In genomic region chr20:63290677-63291472, GRCh38 we compare ENCODE assay signal across 1 cellular context.
TF ChIP-seq lines count a peak whose summit lies in the region.

No MANE protein-coding gene starts in this region.

TF ChIP-seq in HEK293, 187 proteins besides CTCF, POLR2A, EP300 and RAD21 (continued from another document and continues in another):
- no peak for TF ChIP-seq ZNF311 (tag by site-specific recombination; IDR thresholded peaks at IDR 0.05; ENCODE audit: borderline replicate concordance)
- no peak for TF ChIP-seq KLF7 (tag by site-specific recombination; IDR thresholded peaks at IDR 0.05; ENCODE audit: borderline replicate concordance)
- no peak for TF ChIP-seq ZNF211 (tag by site-specific recombination; IDR thresholded peaks at IDR 0.05; ENCODE audit: low read depth)
- TF ChIP-seq ZNF23 (tag by site-specific recombination; IDR thresholded peaks at IDR 0.05; ENCODE audit: borderline replicate concordance), result no peak
- no peak for TF ChIP-seq IKZF3 (tag by site-specific recombination; IDR thresholded peaks at IDR 0.05)
- TF ChIP-seq, protein P1, sequence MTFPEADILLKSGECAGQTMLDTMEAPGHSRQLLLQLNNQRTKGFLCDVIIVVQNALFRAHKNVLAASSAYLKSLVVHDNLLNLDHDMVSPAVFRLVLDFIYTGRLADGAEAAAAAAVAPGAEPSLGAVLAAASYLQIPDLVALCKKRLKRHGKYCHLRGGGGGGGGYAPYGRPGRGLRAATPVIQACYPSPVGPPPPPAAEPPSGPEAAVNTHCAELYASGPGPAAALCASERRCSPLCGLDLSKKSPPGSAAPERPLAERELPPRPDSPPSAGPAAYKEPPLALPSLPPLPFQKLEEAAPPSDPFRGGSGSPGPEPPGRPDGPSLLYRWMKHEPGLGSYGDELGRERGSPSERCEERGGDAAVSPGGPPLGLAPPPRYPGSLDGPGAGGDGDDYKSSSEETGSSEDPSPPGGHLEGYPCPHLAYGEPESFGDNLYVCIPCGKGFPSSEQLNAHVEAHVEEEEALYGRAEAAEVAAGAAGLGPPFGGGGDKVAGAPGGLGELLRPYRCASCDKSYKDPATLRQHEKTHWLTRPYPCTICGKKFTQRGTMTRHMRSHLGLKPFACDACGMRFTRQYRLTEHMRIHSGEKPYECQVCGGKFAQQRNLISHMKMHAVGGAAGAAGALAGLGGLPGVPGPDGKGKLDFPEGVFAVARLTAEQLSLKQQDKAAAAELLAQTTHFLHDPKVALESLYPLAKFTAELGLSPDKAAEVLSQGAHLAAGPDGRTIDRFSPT (tag by site-specific recombination; IDR thresholded peaks at IDR 0.05), result peak; percentile 99
- TF ChIP-seq ZNF2 (tag by site-specific recombination; IDR thresholded peaks at IDR 0.05), result peak; percentile 41; the same call in 1 of the 2 replicates
- TF ChIP-seq ZBTB21 (tag by site-specific recombination; IDR thresholded peaks at IDR 0.05), result no peak
- TF ChIP-seq, protein P2, sequence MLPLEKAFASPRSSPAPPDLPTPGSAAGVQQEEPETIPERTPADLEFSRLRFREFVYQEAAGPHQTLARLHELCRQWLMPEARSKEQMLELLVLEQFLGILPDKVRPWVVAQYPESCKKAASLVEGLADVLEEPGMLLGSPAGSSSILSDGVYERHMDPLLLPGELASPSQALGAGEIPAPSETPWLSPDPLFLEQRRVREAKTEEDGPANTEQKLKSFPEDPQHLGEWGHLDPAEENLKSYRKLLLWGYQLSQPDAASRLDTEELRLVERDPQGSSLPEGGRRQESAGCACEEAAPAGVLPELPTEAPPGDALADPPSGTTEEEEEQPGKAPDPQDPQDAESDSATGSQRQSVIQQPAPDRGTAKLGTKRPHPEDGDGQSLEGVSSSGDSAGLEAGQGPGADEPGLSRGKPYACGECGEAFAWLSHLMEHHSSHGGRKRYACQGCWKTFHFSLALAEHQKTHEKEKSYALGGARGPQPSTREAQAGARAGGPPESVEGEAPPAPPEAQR (tag by site-specific recombination; IDR thresholded peaks at IDR 0.05), result no peak
- TF ChIP-seq, protein P3, sequence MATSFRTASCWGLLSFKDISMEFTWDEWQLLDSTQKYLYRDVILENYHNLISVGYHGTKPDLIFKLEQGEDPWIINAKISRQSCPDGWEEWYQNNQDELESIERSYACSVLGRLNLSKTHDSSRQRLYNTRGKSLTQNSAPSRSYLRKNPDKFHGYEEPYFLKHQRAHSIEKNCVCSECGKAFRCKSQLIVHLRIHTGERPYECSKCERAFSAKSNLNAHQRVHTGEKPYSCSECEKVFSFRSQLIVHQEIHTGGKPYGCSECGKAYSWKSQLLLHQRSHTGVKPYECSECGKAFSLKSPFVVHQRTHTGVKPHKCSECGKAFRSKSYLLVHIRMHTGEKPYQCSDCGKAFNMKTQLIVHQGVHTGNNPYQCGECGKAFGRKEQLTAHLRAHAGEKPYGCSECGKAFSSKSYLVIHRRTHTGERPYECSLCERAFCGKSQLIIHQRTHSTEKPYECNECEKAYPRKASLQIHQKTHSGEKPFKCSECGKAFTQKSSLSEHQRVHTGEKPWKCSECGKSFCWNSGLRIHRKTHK (tag by site-specific recombination; IDR thresholded peaks at IDR 0.05), result no peak
- no peak for TF ChIP-seq SCRT1 (tag by site-specific recombination; IDR thresholded peaks at IDR 0.05; ENCODE audit: borderline replicate concordance)
- no peak for TF ChIP-seq ZSCAN23 (tag by site-specific recombination; IDR thresholded peaks at IDR 0.05)
- TF ChIP-seq ZNF133 (tag by site-specific recombination; IDR thresholded peaks at IDR 0.05), result no peak
- peak; percentile 31; the same call in 1 of the 2 replicates for TF ChIP-seq ZFP3 (tag by site-specific recombination; IDR thresholded peaks at IDR 0.05; ENCODE audit: low read depth)
- TF ChIP-seq ZBTB8A (tag by site-specific recombination; IDR thresholded peaks at IDR 0.05), result peak; percentile 94
- TF ChIP-seq, protein P4, sequence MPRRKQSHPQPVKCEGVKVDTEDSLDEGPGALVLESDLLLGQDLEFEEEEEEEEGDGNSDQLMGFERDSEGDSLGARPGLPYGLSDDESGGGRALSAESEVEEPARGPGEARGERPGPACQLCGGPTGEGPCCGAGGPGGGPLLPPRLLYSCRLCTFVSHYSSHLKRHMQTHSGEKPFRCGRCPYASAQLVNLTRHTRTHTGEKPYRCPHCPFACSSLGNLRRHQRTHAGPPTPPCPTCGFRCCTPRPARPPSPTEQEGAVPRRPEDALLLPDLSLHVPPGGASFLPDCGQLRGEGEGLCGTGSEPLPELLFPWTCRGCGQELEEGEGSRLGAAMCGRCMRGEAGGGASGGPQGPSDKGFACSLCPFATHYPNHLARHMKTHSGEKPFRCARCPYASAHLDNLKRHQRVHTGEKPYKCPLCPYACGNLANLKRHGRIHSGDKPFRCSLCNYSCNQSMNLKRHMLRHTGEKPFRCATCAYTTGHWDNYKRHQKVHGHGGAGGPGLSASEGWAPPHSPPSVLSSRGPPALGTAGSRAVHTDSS (tag by site-specific recombination; IDR thresholded peaks at IDR 0.05), result no peak
- no peak for TF ChIP-seq ZNF560 (tag by site-specific recombination; IDR thresholded peaks at IDR 0.05; ENCODE audit: borderline replicate concordance)
- no peak for TF ChIP-seq ZNF16 (tag by site-specific recombination; IDR thresholded peaks at IDR 0.05; ENCODE audit: low read depth)
- TF ChIP-seq ZNF501 (tag by site-specific recombination; IDR thresholded peaks at IDR 0.05), result no peak
- TF ChIP-seq ZNF645 (tag by site-specific recombination; IDR thresholded peaks at IDR 0.05), result no peak
- no peak for TF ChIP-seq ZNF514 (tag by site-specific recombination; IDR thresholded peaks at IDR 0.05)
- TF ChIP-seq ZBTB6 (tag by site-specific recombination; IDR thresholded peaks at IDR 0.05), result no peak
- TF ChIP-seq MYNN (tag by site-specific recombination; IDR thresholded peaks at IDR 0.05; ENCODE audit: borderline replicate concordance), result no peak
- TF ChIP-seq ZBTB20 (tag by site-specific recombination; IDR thresholded peaks at IDR 0.05), result no peak
- no peak for TF ChIP-seq ZNF366 (tag by site-specific recombination; conservative IDR thresholded peaks at IDR 0.05)
- TF ChIP-seq ZNF132 (tag by site-specific recombination; IDR thresholded peaks at IDR 0.05; ENCODE audit: borderline replicate concordance), result no peak
- no peak for TF ChIP-seq ZNF707 (tag by site-specific recombination; IDR thresholded peaks at IDR 0.05)
- TF ChIP-seq ZNF677 (tag by site-specific recombination; IDR thresholded peaks at IDR 0.05), result no peak
- TF ChIP-seq GLI4 (tag by site-specific recombination; IDR thresholded peaks at IDR 0.05), result no peak
- no peak for TF ChIP-seq GFI1B (tag by site-specific recombination; IDR thresholded peaks at IDR 0.05)
- TF ChIP-seq, protein P5, sequence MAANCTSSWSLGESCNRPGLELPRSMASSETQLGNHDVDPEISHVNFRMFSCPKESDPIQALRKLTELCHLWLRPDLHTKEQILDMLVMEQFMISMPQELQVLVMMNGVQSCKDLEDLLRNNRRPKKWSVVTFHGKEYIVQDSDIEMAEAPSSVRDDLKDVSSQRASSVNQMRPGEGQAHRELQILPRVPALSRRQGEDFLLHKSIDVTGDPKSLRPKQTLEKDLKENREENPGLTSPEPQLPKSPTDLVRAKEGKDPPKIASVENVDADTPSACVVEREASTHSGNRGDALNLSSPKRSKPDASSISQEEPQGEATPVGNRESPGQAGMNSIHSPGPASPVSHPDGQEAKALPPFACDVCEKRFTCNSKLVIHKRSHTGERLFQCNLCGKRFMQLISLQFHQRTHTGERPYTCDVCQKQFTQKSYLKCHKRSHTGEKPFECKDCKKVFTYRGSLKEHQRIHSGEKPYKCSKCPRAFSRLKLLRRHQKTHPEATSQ (tag by site-specific recombination; IDR thresholded peaks at IDR 0.05), result no peak
- TF ChIP-seq ZNF473 (tag by site-specific recombination; IDR thresholded peaks at IDR 0.05), result no peak
- TF ChIP-seq ZNF48 (tag by site-specific recombination; IDR thresholded peaks at IDR 0.05), result no peak
- TF ChIP-seq, protein P6, sequence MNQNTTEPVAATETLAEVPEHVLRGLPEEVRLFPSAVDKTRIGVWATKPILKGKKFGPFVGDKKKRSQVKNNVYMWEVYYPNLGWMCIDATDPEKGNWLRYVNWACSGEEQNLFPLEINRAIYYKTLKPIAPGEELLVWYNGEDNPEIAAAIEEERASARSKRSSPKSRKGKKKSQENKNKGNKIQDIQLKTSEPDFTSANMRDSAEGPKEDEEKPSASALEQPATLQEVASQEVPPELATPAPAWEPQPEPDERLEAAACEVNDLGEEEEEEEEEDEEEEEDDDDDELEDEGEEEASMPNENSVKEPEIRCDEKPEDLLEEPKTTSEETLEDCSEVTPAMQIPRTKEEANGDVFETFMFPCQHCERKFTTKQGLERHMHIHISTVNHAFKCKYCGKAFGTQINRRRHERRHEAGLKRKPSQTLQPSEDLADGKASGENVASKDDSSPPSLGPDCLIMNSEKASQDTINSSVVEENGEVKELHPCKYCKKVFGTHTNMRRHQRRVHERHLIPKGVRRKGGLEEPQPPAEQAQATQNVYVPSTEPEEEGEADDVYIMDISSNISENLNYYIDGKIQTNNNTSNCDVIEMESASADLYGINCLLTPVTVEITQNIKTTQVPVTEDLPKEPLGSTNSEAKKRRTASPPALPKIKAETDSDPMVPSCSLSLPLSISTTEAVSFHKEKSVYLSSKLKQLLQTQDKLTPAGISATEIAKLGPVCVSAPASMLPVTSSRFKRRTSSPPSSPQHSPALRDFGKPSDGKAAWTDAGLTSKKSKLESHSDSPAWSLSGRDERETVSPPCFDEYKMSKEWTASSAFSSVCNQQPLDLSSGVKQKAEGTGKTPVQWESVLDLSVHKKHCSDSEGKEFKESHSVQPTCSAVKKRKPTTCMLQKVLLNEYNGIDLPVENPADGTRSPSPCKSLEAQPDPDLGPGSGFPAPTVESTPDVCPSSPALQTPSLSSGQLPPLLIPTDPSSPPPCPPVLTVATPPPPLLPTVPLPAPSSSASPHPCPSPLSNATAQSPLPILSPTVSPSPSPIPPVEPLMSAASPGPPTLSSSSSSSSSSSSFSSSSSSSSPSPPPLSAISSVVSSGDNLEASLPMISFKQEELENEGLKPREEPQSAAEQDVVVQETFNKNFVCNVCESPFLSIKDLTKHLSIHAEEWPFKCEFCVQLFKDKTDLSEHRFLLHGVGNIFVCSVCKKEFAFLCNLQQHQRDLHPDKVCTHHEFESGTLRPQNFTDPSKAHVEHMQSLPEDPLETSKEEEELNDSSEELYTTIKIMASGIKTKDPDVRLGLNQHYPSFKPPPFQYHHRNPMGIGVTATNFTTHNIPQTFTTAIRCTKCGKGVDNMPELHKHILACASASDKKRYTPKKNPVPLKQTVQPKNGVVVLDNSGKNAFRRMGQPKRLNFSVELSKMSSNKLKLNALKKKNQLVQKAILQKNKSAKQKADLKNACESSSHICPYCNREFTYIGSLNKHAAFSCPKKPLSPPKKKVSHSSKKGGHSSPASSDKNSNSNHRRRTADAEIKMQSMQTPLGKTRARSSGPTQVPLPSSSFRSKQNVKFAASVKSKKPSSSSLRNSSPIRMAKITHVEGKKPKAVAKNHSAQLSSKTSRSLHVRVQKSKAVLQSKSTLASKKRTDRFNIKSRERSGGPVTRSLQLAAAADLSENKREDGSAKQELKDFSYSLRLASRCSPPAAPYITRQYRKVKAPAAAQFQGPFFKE (tag by site-specific recombination; IDR thresholded peaks at IDR 0.05; ENCODE audit: borderline replicate concordance), result no peak
- TF ChIP-seq ZNF239 (tag by site-specific recombination; IDR thresholded peaks at IDR 0.05), result no peak
- no peak for TF ChIP-seq ZNF214 (tag by site-specific recombination; IDR thresholded peaks at IDR 0.05; ENCODE audit: borderline replicate concordance)
- TF ChIP-seq, protein P7, sequence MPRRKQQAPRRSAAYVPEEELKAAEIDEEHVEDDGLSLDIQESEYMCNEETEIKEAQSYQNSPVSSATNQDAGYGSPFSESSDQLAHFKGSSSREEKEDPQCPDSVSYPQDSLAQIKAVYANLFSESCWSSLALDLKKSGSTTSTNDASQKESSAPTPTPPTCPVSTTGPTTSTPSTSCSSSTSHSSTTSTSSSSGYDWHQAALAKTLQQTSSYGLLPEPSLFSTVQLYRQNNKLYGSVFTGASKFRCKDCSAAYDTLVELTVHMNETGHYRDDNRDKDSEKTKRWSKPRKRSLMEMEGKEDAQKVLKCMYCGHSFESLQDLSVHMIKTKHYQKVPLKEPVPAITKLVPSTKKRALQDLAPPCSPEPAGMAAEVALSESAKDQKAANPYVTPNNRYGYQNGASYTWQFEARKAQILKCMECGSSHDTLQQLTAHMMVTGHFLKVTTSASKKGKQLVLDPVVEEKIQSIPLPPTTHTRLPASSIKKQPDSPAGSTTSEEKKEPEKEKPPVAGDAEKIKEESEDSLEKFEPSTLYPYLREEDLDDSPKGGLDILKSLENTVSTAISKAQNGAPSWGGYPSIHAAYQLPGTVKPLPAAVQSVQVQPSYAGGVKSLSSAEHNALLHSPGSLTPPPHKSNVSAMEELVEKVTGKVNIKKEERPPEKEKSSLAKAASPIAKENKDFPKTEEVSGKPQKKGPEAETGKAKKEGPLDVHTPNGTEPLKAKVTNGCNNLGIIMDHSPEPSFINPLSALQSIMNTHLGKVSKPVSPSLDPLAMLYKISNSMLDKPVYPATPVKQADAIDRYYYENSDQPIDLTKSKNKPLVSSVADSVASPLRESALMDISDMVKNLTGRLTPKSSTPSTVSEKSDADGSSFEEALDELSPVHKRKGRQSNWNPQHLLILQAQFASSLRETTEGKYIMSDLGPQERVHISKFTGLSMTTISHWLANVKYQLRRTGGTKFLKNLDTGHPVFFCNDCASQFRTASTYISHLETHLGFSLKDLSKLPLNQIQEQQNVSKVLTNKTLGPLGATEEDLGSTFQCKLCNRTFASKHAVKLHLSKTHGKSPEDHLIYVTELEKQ (tag by site-specific recombination; IDR thresholded peaks at IDR 0.05; ENCODE audit: borderline replicate concordance), result no peak
- peak; percentile 78 for TF ChIP-seq GLIS1 (tag by site-specific recombination; IDR thresholded peaks at IDR 0.05)
- TF ChIP-seq ZBTB48 (tag by site-specific recombination; IDR thresholded peaks at IDR 0.05), result peak; percentile 62
- TF ChIP-seq ZNF596 (tag by site-specific recombination; IDR thresholded peaks at IDR 0.05), result no peak
- TF ChIP-seq ZNF426 (tag by site-specific recombination; IDR thresholded peaks at IDR 0.05), result no peak
- TF ChIP-seq ZBTB7A (tag by site-specific recombination; IDR thresholded peaks at IDR 0.05; ENCODE audit: low read depth), result no peak
- TF ChIP-seq BCL11B (tag by site-specific recombination; IDR thresholded peaks at IDR 0.05; ENCODE audit: low read depth), result no peak; the same call in 1 of the 2 replicates
- TF ChIP-seq WT1 (tag by site-specific recombination; IDR thresholded peaks at IDR 0.05), result no peak
- TF ChIP-seq ZBTB1 (tag by site-specific recombination; IDR thresholded peaks at IDR 0.05), result no peak
